8 cellular contexts compared by ENCODE assay signal in genomic region chr1:247330548-247331171, GRCh38. TPM values are rescaled to one million over a fixed set of nuclear protein-coding genes. Genes with fewer than 3 reads are reported as not detected.
DNase-seq lines count a peak whose midpoint lies in the region; ATAC-seq and TF ChIP-seq lines count a peak whose summit lies in the region.

No MANE protein-coding gene starts in this region.

- H3K27ac ChIP-seq in SK-N-MC (no peak overlapping the region), spleen (peak overlapping the region; percentile 62 to 90 (median 86))

- TF ChIP-seq CTCF in AG09309 (IDR thresholded peaks at IDR 0.05; ENCODE audit: control insufficient read depth, insufficient read depth, low read depth, low read length, missing control alignments) (no peak), glutamatergic neuron (IDR thresholded peaks at IDR 0.05; ENCODE audit: partially characterized antibody, unreplicated experiment) (no peak), spleen (IDR thresholded peaks at IDR 0.05 in 8 of 11, conservative IDR thresholded peaks at IDR 0.05 in 3 of 11) (no peak)

- peaks cover 0 to 7% (median 0%) of the 10 kb centered on the region in 7 donors for H3K27me3 ChIP-seq in spleen (replicated peaks in 1 of 7)

- peak overlapping the region; percentile 87 for H3K4me3 Mint-ChIP-seq in glutamatergic neuron (ENCODE audit: unreplicated experiment)

- peak; percentile 16 for ATAC-seq in GM21367 (IDR thresholded peaks at IDR 0.05; ENCODE audit: unreplicated experiment)

- H3K36me3 ChIP-seq in SK-N-MC (ENCODE audit: insufficient read depth, low read length): peaks cover 29% of the 10 kb centered on the region; the same call in 1 of the 2 replicates
- H3K36me3 ChIP-seq in spleen: peaks cover 0 to 39% (median 14%) of the 10 kb centered on the region in 6 donors

- peaks cover 28% of the 10 kb centered on the region for H3K9me3 Mint-ChIP-seq in glutamatergic neuron (ENCODE audit: unreplicated experiment)

- no peak for DNase-seq in AG09309 (ENCODE audit: low read depth)
- no peak for DNase-seq in SK-N-MC (ENCODE audit: low read depth, low spot score)
- peak; percentile 37 for DNase-seq in glutamatergic neuron
- DNase-seq in spleen: no peak
- no peak for DNase-seq in D341Med (ENCODE audit: low spot score)
- DNase-seq in foreskin melanocyte: no peak
- DNase-seq in NK-92 treated with Interleukin-12 subunit alpha and Interleukin-12 subunit beta, amount 100 ng/mL, for 24 hours (lab: John Stamatoyannopoulos, UW): no peak

- WGBS in spleen, 5 donors: 15 to 25% (median 16%) methylated on average over 21 to 37 of the region's 37 CpGs

- H3K36me3 Mint-ChIP-seq in glutamatergic neuron (ENCODE audit: unreplicated experiment): peaks cover 7% of the 10 kb centered on the region

- no peak for TF ChIP-seq POLR2A in spleen (IDR thresholded peaks at IDR 0.05)

- H3K4me1 Mint-ChIP-seq in glutamatergic neuron (ENCODE audit: low read depth, unreplicated experiment): peaks cover 32% of the 10 kb centered on the region

- peaks cover 10 to 44% (median 27%) of the 10 kb centered on the region in 6 donors for H3K4me1 ChIP-seq in spleen

- intact Hi-C loops in spleen (cut with DNase I; ENCODE audit: low total_unique reads): no loop called here

- peaks cover 37% of the 10 kb centered on the region for H3K27me3 Mint-ChIP-seq in glutamatergic neuron (ENCODE audit: unreplicated experiment)

- peak overlapping the region; percentile 83 for H3K9ac ChIP-seq in SK-N-MC (ENCODE audit: insufficient read length)

- H3K4me3 ChIP-seq in AG09309 (ENCODE audit: control insufficient read depth, low read depth, low read length) (peak overlapping the region; percentile 80), SK-N-MC (peak overlapping the region; percentile 90), spleen (peak overlapping the region; percentile 77 to 97 (median 88))

- peak overlapping the region; percentile 75 for H3K27ac Mint-ChIP-seq in glutamatergic neuron (ENCODE audit: unreplicated experiment)

- H3K9me3 ChIP-seq in SK-N-MC (ENCODE audit: low read depth, low read length) (no peaks in the 10 kb centered on the region), spleen (no peaks in the 10 kb centered on the region)

RNA-seq across cellular contexts. Expression of gene ZNF496, which starts 1.0 kb away (rescaled TPM):
- total RNA-seq in glutamatergic neuron (ENCODE audit: unreplicated experiment) (60.5 TPM), spleen (10 to 100 TPM; 22.0 to 45.4 (median 32.9) TPM)
- polyA plus RNA-seq in spleen: 10 to 100 TPM in 1 of 3 donors, 1 to 10 TPM in 2; 5.7 to 13.3 (median 7.0) TPM
